Comparison of ENCODE assay signal across 7 cellular contexts in genomic region chr4:75723117-75723801, GRCh38. TPM values are rescaled to one million over a fixed set of nuclear protein-coding genes. Genes with fewer than 3 reads are reported as not detected.
DNase-seq lines count a peak whose midpoint lies in the region; ATAC-seq, FAIRE-seq and TF ChIP-seq lines count a peak whose summit lies in the region.

No MANE protein-coding gene starts in this region.

- H3K27me3 ChIP-seq in colonic mucosa (no peaks in the 10 kb centered on the region), aorta (ENCODE audit: control insufficient read depth in 1 of 2, insufficient read depth in 2 of 2, low read length in 1 of 2) (no peaks in the 10 kb centered on the region)

- H3K36me3 ChIP-seq in colonic mucosa (no peaks in the 10 kb centered on the region), aorta (ENCODE audit: control insufficient read depth in 1 of 2, insufficient read depth in 2 of 2, low read length in 1 of 2) (no peaks in the 10 kb centered on the region)

- H3K27ac ChIP-seq in colonic mucosa (peak overlapping the region; percentile 95), aorta (ENCODE audit: low read depth in 1 of 2, low read length in 2 of 2) (peak overlapping the region in 1 of 2 donors; percentile 40)

- H3K9me3 ChIP-seq in colonic mucosa = no peaks in the 10 kb centered on the region
- H3K9me3 ChIP-seq in aorta (ENCODE audit: control insufficient read depth, low read length) = no peaks in the 10 kb centered on the region

- intact Hi-C loops in colonic mucosa (cut with DNase I) = no loop called here
- intact Hi-C loops in aorta (cut with DNase I) = loop anchor here (2.0 to 10.0 kb wide), 2 partner anchors 50 to 72 kb away; partner anchors contain the start of gene G3BP2 (in 1 of the 2)

- DNase-seq in GM12864 (ENCODE audit: low read depth) (no peak), NCI-H69 (lab: John Stamatoyannopoulos, UW) (peak; percentile 62), colonic mucosa (no peak), mucosa of gallbladder (ENCODE audit: low spot score) (peak; percentile 14), aorta (no peak), frontal cortex (ENCODE audit: low spot score in 2 of 2) (no peak), NCI-H187 treated with DMSO at 0.1 percent for 48 hours (lab: John Stamatoyannopoulos, UW) (no peak)

- no peak for FAIRE-seq in frontal cortex (lab: Jason Lieb, UNC)

- no peak for TF ChIP-seq CTCF in GM12864 (IDR thresholded peaks at IDR 0.05; ENCODE audit: low read depth, low read length, missing control alignments)
- TF ChIP-seq CTCF in colonic mucosa (IDR thresholded peaks at IDR 0.05) = no peak

- peak overlapping the region; percentile 45 to 97 for H3K9ac ChIP-seq in colonic mucosa (ENCODE audit: low read depth in 2 of 2, low read length in 2 of 2)

- no peak for ATAC-seq in aorta (ENCODE audit: low FRiP score)

- H3K4me1 ChIP-seq in colonic mucosa (peaks cover 8% of the 10 kb centered on the region), aorta (ENCODE audit: control insufficient read depth in 1 of 2, insufficient read depth in 2 of 2, low read length in 2 of 2) (peaks cover 0 to 6% of the 10 kb centered on the region in 2 donors)

- H3K4me3 ChIP-seq in GM12864 (ENCODE audit: low read depth, low read length) (peak overlapping the region; percentile 56), colonic mucosa (peak overlapping the region; percentile 95), aorta (ENCODE audit: low read length in 2 of 2) (peak overlapping the region; percentile 57 to 75)

- WGBS in aorta, 2 donors = 0 to 2% methylated on average over 3 of the region's 3 CpGs

RNA-seq across cellular contexts. Expression of gene USO1, which starts 1.1 kb away (rescaled TPM):
- total RNA-seq in colonic mucosa (10 to 100 TPM; 54.7 to 63.0 TPM), mucosa of gallbladder (66.8 TPM), aorta (10 to 100 TPM; 77.2 to 86.6 TPM), frontal cortex (48.9 TPM)
- 10 to 100 TPM; 50.6 to 51.7 TPM for polyA plus RNA-seq in aorta

RNA-seq across cellular contexts. Expression of gene G3BP2, which starts 50.0 kb away (rescaled TPM):
- total RNA-seq in colonic mucosa (100 to 1,000 TPM; 165 to 183 TPM), mucosa of gallbladder (146 TPM), aorta (10 to 100 TPM; 99.6 to 99.7 TPM), frontal cortex (472 TPM)
- polyA plus RNA-seq in aorta = 10 to 100 TPM; 36.7 to 38.6 TPM

Comparison
In these comparisons a context has a peak if more than half of its experiments do, and no peak if none do; other contexts are left out.
1. DNase-seq: peak in NCI-H69 (single experiment) and mucosa of gallbladder (single experiment); none in GM12864 (single experiment), colonic mucosa (single experiment), aorta (0 of 2), frontal cortex (0 of 2) and NCI-H187 treated with DMSO at 0.1 percent for 48 hours (single experiment).
2. Peak in every context shown above with its lines, with median percentiles within 50 percentile points of each other: H3K4me3 ChIP-seq.